Comparison of ENCODE assay signal across 2 cellular contexts in genomic region chr6:46842252-46842846, GRCh38. TPM values are rescaled to one million over a fixed set of nuclear protein-coding genes. Genes with fewer than 3 reads are reported as not detected.
"Had no signal": no experiment of that assay in that cellular context is flagged by ENCODE, and none has a peak within 500 bp of the region (broad histone marks: within the 10 kb centered on the region; RNA-seq: fewer than 3 reads in every experiment).

No MANE protein-coding gene starts in this region.

RNA-seq across cellular contexts. Expression of gene MEP1A, which starts 49.2 kb away (rescaled TPM):
- total RNA-seq: G401, GM12878 had no signal
- polyA plus RNA-seq: GM12878 had no signal
